1 cellular context compared by ENCODE assay signal in the genomic region with DNA sequence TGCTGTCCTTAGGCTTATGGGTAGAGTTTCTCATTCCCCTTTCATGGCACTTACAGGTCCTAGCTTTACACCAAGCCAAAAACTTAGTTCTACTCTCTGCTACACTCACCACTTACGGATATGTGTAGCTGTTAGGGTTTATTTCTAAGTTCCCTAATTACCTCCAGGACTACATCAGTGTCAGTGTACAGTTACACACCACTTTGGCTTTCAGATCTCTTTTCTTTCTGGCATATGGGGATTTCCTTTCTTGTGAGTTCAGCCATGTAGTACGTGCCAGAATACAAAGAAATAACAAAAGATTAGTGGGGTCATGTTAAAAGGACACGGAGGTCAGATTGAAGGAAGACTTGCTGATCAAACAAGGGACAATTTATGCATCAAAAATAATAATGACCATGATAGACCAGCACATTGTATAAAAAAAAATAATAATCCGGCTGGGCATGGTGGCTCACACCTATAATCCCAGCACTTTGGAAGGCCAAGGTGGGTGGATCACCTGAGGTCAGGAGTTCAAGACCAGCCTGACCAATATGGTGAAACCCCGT.
TF ChIP-seq lines count a peak whose summit lies in the region.

No MANE protein-coding gene starts in this region.

TF ChIP-seq in SK-N-SH, 30 proteins besides CTCF, POLR2A, EP300 and RAD21:
- no peak for TF ChIP-seq REST (IDR thresholded peaks at IDR 0.05; ENCODE audit: low read depth, low read length)
- TF ChIP-seq GATA2 (CRISPR knock-in tag; IDR thresholded peaks at IDR 0.05) = no peak
